1 cellular context compared by ENCODE assay signal in the genomic region with DNA sequence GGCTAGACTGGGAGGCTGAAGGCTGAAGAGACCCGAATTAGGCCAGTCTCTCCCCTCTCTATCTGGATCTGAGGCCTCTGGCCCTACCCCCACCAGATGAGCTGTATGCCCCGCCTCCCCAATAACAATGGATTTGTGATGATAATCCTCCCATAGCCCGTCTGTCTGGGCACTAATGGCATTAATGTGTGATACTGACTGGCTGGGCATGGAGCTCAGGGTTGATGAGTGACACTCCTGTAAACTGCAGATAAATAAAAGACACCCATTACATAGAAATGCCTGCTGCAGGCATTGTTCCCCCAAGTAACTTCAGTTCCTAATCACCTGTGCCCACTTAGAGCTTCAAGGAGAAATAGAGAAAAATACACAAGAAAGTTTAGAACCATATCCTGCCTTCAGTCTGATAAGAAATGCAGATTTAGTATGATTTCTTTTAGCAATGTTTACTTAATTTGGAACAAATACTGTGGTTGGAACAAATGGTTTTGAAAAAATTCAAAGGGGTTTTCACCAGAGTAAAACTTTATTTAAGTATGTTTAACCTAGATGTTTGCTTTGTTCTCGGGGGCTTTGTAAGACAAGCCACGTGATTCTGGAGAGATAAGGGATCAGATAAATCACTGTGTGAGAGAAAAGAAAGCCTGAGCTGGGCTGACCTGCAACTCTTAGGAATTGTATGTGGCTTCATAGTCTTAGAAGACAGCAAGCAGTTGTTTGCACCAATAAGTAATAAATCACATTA.
TF ChIP-seq lines count a peak whose summit lies in the region.

No MANE protein-coding gene starts in this region.

TF ChIP-seq in H1, 55 proteins besides CTCF, POLR2A, EP300 and RAD21:
- TF ChIP-seq HDAC6 (IDR thresholded peaks at IDR 0.05; ENCODE audit: low read depth, low read length) (no peak), E2F6 (IDR thresholded peaks at IDR 0.05) (no peak), CBX8 (IDR thresholded peaks at IDR 0.05; ENCODE audit: borderline replicate concordance, low read depth, low read length) (no peak), NANOG (IDR thresholded peaks at IDR 0.05; ENCODE audit: insufficient read depth, low read depth, low read length, poor library complexity, severe bottlenecking) (no peak), ATF3 (IDR thresholded peaks at IDR 0.05; ENCODE audit: insufficient read depth, low read depth, low read length) (no peak), CTBP2 (IDR thresholded peaks at IDR 0.05; ENCODE audit: borderline replicate concordance, insufficient read depth, insufficient read length, low read length) (no peak), RNF2 (IDR thresholded peaks at IDR 0.05; ENCODE audit: borderline replicate concordance, low read depth, low read length, missing control alignments, poor library complexity, severe bottlenecking) (no peak), SP2 (IDR thresholded peaks at IDR 0.05; ENCODE audit: low read length) (no peak), FOSL1 (IDR thresholded peaks at IDR 0.05; ENCODE audit: insufficient read depth, low read depth, low read length) (no peak), JUN (IDR thresholded peaks at IDR 0.05; ENCODE audit: low read depth, low read length) (no peak), YY1 (IDR thresholded peaks at IDR 0.05; ENCODE audit: low read depth, low read length) (no peak), ZNF274 (IDR thresholded peaks at IDR 0.05; ENCODE audit: borderline replicate concordance, extremely low read depth, low read length) (no peak), CEBPB (IDR thresholded peaks at IDR 0.05; ENCODE audit: low read depth, low read length) (no peak), POU5F1 (IDR thresholded peaks at IDR 0.05; ENCODE audit: low read depth, low read length) (no peak), TEAD4 (IDR thresholded peaks at IDR 0.05; ENCODE audit: low read depth, low read length) (no peak), TAF7 (optimal IDR thresholded peaks at IDR 0.05; ENCODE audit: borderline replicate concordance, low read depth, low read length) (no peak)
TF ChIP-seq in H1: peak in this region for 0.
